Comparison of ENCODE assay signal across 8 cellular contexts in genomic region chr5:76256116-76256889, GRCh38.
DNase-seq lines count a peak whose midpoint lies in the region; ATAC-seq and TF ChIP-seq lines count a peak whose summit lies in the region.

No MANE protein-coding gene starts in this region.

- no peaks in the 10 kb centered on the region for H3K27me3 ChIP-seq in right lobe of liver

- H3K36me3 ChIP-seq in right lobe of liver: no peaks in the 10 kb centered on the region

- H3K27ac ChIP-seq in right lobe of liver: no peak overlapping the region

- 26% methylated on average over 6 of the region's 8 CpGs for WGBS in right lobe of liver (ENCODE audit: insufficient coverage, low coverage, low lambda C conversion rate, missing lambda C conversion rate)

- ATAC-seq in HG02884 (IDR thresholded peaks at IDR 0.05; ENCODE audit: unreplicated experiment) (peak; percentile 73), right lobe of liver (peak; percentile 99 to 100 (median 100))

- no peak overlapping the region for H3K4me3 ChIP-seq in right lobe of liver

- H3K9me3 ChIP-seq in right lobe of liver: no peaks in the 10 kb centered on the region

- intact Hi-C loops in right lobe of liver (cut with DNase I): no loop called here

- peak; percentile 65 to 78 (median 72) for TF ChIP-seq CTCF in right lobe of liver (IDR thresholded peaks at IDR 0.05)

- H3K4me1 ChIP-seq in right lobe of liver: no peaks in the 10 kb centered on the region

- TF ChIP-seq POLR2A in right lobe of liver (IDR thresholded peaks at IDR 0.05): no peak

- DNase-seq in DMS79 treated with DMSO at 0.1 percent for 48 hours (lab: John Stamatoyannopoulos, UW) (peak; percentile 17), DMS79 (lab: John Stamatoyannopoulos, UW) (no peak), NCI-H345 (lab: John Stamatoyannopoulos, UW) (peak; percentile 53), dedifferentiated amniotic fluid mesenchymal stem cell (ENCODE audit: extremely low spot score) (peak; percentile 51), right lobe of liver (peak; percentile 49 to 67 (median 58))
- DNase-seq in activated CD4-positive, alpha-beta T cell treated with anti-CD3 and anti-CD28 coated beads for 1 hour: peak; percentile 41
- DNase-seq in stimulated activated CD8-positive, alpha-beta memory T cell treated with anti-CD3 and anti-CD28 coated beads, Interleukin-15, amount 100 ng/mL, for 1 hour (ENCODE audit: low read depth): peak; percentile 33
